10 cellular contexts compared by ENCODE assay signal in the genomic region with DNA sequence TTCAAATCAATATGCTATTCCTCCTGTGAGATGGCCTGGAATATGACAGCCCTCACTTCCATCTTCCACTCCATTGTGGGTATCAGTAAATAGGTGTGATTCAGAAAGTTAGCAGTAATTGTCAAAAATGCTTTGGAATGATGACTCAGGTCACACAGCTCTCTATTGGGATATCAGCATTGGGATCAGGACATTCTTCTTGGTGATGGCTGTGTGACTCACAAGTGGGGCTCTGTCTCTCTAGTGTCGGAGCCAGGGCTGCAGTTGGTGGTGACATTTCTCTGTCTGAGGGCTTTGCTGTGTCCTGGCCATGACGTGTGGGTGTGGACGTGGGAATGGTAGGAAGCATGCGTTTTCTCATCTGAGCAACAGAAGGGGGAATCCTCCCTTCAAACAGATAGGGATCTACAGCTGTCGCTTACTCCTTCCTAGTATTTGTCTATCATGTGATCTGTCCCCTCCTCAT.
DNase-seq lines count a peak whose midpoint lies in the region; ATAC-seq, FAIRE-seq and TF ChIP-seq lines count a peak whose summit lies in the region.
"Had no signal": no experiment of that assay in that cellular context is flagged by ENCODE, and none has a peak within 500 bp of the region (broad histone marks: within the 10 kb centered on the region; RNA-seq: fewer than 3 reads in every experiment).

No MANE protein-coding gene starts in this region.

- CTCF ChIA-PET in A549 (lab: Yijun Ruan, JAX), result interaction anchor here (1.0 to 5.2 kb wide), 8 partner anchors 9 to 282 kb away, joined by 3 to 53 read pairs (median 18); a partner anchor contains a TSS

- 0 out of 5 replicates have a peak, but pooled peaks of 1 of the 2 experiments have one; percentile 14 for TF ChIP-seq RAD21 in A549 (conservative IDR thresholded peaks at IDR 0.05 in 1 of 2, IDR thresholded peaks at IDR 0.05 in 1 of 2)

- H3K4me2 ChIP-seq in A549, result peak overlapping the region; percentile 81

- in situ Hi-C loops in astrocyte of the spinal cord (cut with HindIII; ENCODE audit: low sequenced_read_pairs), result loop anchor here (25.0 kb wide), 1 partner anchor 281 kb away; no protein-coding TSS in a partner anchor

- FAIRE-seq in A549 (lab: Jason Lieb, UNC), result no peak

- ATAC-seq in A549 (peak; percentile 62 to 66), HG02870 (IDR thresholded peaks at IDR 0.05; ENCODE audit: unreplicated experiment) (no peak), GM21381 (IDR thresholded peaks at IDR 0.05; ENCODE audit: unreplicated experiment) (no peak), HG03045 (IDR thresholded peaks at IDR 0.05; ENCODE audit: unreplicated experiment) (no peak)
- ATAC-seq: CD8-positive, alpha-beta T cell had no signal

- POLR2A ChIA-PET in A549 (lab: Yijun Ruan, JAX), result interaction anchor here (0.6 to 1.1 kb wide), 2 partner anchors 126 to 392 kb away, joined by 3 to 4 read pairs; no protein-coding TSS in a partner anchor

- WGBS in A549 (ENCODE audit: missing lambda C conversion rate), result 1% methylated on average over 5 of the region's 5 CpGs

- H3K4me1 ChIP-seq in A549, result peaks cover 95% of the 10 kb centered on the region

- TF ChIP-seq POLR2A in A549 (IDR thresholded peaks at IDR 0.05; ENCODE audit: low read length), result no peak

- DNase-seq in A549 (ENCODE audit: low read depth in 1 of 2, low spot score in 1 of 2) (peak; percentile 69 to 83), HS-5 (ENCODE audit: low read depth) (peak; percentile 99), astrocyte of the spinal cord (ENCODE audit: low read depth, low spot score) (peak; percentile 68), kidney glomerular epithelial cell (lab: John Stamatoyannopoulos, UW) (peak; percentile 46), SHP77 treated with DMSO at 0.1 percent for 48 hours (lab: John Stamatoyannopoulos, UW) (no peak)
- DNase-seq: CD8-positive, alpha-beta T cell; GOT3 had no signal

- peak; percentile 19 to 58; a peak in 2 of 5 replicates for TF ChIP-seq EP300 in A549 (IDR thresholded peaks at IDR 0.05)

- H3K4me3 ChIP-seq in A549 (no peak overlapping the region), astrocyte of the spinal cord (ENCODE audit: low read depth, low read length) (no peak overlapping the region)

- TF ChIP-seq CTCF in A549 (IDR thresholded peaks at IDR 0.05), result no peak
- TF ChIP-seq CTCF in astrocyte of the spinal cord (IDR thresholded peaks at IDR 0.05; ENCODE audit: low read depth, low read length), result no peak

- peak overlapping the region; percentile 66 to 84 for H3K27ac ChIP-seq in A549

- H3K9me3 ChIP-seq in A549, result no peaks in the 10 kb centered on the region

TF ChIP-seq in A549, 52 proteins besides CTCF, POLR2A, EP300 and RAD21:
- TF ChIP-seq JUNB (IDR thresholded peaks at IDR 0.05), result peak; percentile 76
- peak; percentile 84 for TF ChIP-seq MAFK (IDR thresholded peaks at IDR 0.05; ENCODE audit: partially characterized antibody)
- no peak for TF ChIP-seq EHMT2 (IDR thresholded peaks at IDR 0.05; ENCODE audit: low read depth)
- TF ChIP-seq, protein P1, sequence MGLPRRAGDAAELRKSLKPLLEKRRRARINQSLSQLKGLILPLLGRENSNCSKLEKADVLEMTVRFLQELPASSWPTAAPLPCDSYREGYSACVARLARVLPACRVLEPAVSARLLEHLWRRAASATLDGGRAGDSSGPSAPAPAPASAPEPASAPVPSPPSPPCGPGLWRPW (IDR thresholded peaks at IDR 0.05), result no peak
- TF ChIP-seq, protein P2, sequence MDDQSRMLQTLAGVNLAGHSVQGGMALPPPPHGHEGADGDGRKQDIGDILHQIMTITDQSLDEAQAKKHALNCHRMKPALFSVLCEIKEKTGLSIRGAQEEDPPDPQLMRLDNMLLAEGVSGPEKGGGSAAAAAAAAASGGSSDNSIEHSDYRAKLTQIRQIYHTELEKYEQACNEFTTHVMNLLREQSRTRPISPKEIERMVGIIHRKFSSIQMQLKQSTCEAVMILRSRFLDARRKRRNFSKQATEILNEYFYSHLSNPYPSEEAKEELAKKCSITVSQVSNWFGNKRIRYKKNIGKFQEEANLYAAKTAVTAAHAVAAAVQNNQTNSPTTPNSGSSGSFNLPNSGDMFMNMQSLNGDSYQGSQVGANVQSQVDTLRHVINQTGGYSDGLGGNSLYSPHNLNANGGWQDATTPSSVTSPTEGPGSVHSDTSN (IDR thresholded peaks at IDR 0.05), result 0 out of 2 replicates have a peak, but pooled peaks have one; percentile 27
- TF ChIP-seq, protein P3, sequence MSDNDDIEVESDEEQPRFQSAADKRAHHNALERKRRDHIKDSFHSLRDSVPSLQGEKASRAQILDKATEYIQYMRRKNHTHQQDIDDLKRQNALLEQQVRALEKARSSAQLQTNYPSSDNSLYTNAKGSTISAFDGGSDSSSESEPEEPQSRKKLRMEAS (IDR thresholded peaks at IDR 0.05), result peak; percentile 79
- peak in 1 of 2 experiments; percentile 50; a peak in 1 of 4 replicates for TF ChIP-seq CEBPB (IDR thresholded peaks at IDR 0.05)
- TF ChIP-seq TFCP2L1 (CRISPR knock-in tag; IDR thresholded peaks at IDR 0.05), result no peak
- TF ChIP-seq ZSCAN20 (CRISPR knock-in tag; IDR thresholded peaks at IDR 0.05), result no peak
- no peak for TF ChIP-seq HOXB13 (CRISPR knock-in tag; IDR thresholded peaks at IDR 0.05; ENCODE audit: low read depth)
- TF ChIP-seq FOSL2 (IDR thresholded peaks at IDR 0.05), result peak; percentile 69; the same call in 1 of the 2 replicates
- TF ChIP-seq FOSL2 (CRISPR knock-in tag; IDR thresholded peaks at IDR 0.05), result peak; percentile 90
- TF ChIP-seq SMC3 (IDR thresholded peaks at IDR 0.05), result 0 out of 3 replicates have a peak, but pooled peaks have one; percentile 7
- TF ChIP-seq GATA3 (IDR thresholded peaks at IDR 0.05; ENCODE audit: borderline replicate concordance), result peak; percentile 98
- no peak for TF ChIP-seq CBX8 (IDR thresholded peaks at IDR 0.05)
- TF ChIP-seq ZC3H11A (IDR thresholded peaks at IDR 0.05), result no peak
- peak in 1 of 2 experiments; percentile 45; a peak in 1 of 5 replicates for TF ChIP-seq JUN (IDR thresholded peaks at IDR 0.05)
- peak; percentile 49; the same call in 1 of the 2 replicates for TF ChIP-seq NFE2L2 (conservative IDR thresholded peaks at IDR 0.05; ENCODE audit: low read length)
- TF ChIP-seq CHD4 (IDR thresholded peaks at IDR 0.05; ENCODE audit: borderline replicate concordance), result no peak
TF ChIP-seq in A549: peak in this region for 10.

Comparison
In these comparisons a context has a peak if more than half of its experiments do, and no peak if none do; other contexts are left out.
1. ATAC-seq: peak in A549 (2 of 2); none in HG02870 (single experiment), GM21381 (single experiment) and HG03045 (single experiment).